Comparison of ENCODE assay signal across 8 cellular contexts in genomic region chr2:62706721-62707516, GRCh38. TPM values are rescaled to one million over a fixed set of nuclear protein-coding genes. Genes with fewer than 3 reads are reported as not detected.
DNase-seq lines count a peak whose midpoint lies in the region; ATAC-seq and TF ChIP-seq lines count a peak whose summit lies in the region.

No MANE protein-coding gene starts in this region.

- ATAC-seq in left cardiac atrium: no peak

- 56 to 61% methylated on average over 7 of the region's 7 CpGs for WGBS in lower leg skin, 2 donors

- intact Hi-C loops in left ventricle myocardium inferior (cut with micrococcal nuclease) (no loop called here), left cardiac atrium (cut with DNase I) (loop anchor here in 1 of 2 donors (5.0 to 10.0 kb wide), 2 partner anchors 202 to 245 kb away; partner anchors contain the start of gene TMEM17), lower leg skin (cut with DNase I; ENCODE audit: low total_unique reads) (no loop called here), uterus (cut with DNase I; ENCODE audit: low total_unique reads) (no loop called here)

- H3K4me1 ChIP-seq in left ventricle myocardium inferior (peaks cover 40% of the 10 kb centered on the region), adipocyte (ENCODE audit: control insufficient read depth, insufficient read depth, low read length) (peaks cover 35% of the 10 kb centered on the region), uterus (no peaks in the 10 kb centered on the region)

- peak overlapping the region; percentile 92 for H3K9ac ChIP-seq in adipocyte (ENCODE audit: low read length)

- H3K27ac ChIP-seq in left ventricle myocardium inferior (replicated peaks) (peak overlapping the region; percentile 90), uterus (peak overlapping the region; percentile 97 to 98)

- H3K36me3 ChIP-seq in left ventricle myocardium inferior (no peaks in the 10 kb centered on the region), adipocyte (ENCODE audit: control insufficient read depth, insufficient read depth, low read length, severe bottlenecking) (peaks cover 42% of the 10 kb centered on the region), uterus (no peaks in the 10 kb centered on the region)

- TF ChIP-seq CTCF in left ventricle myocardium inferior (IDR thresholded peaks at IDR 0.05; ENCODE audit: borderline replicate concordance) (no peak), lower leg skin (IDR thresholded peaks at IDR 0.05) (no peak), uterus (IDR thresholded peaks at IDR 0.05) (no peak), GM10266 (IDR thresholded peaks at IDR 0.05; ENCODE audit: control insufficient read depth, insufficient read depth, low read depth, missing control alignments) (no peak)

- H3K27me3 ChIP-seq in left ventricle myocardium inferior (ENCODE audit: low read depth) (no peaks in the 10 kb centered on the region), adipocyte (replicated peaks; ENCODE audit: control insufficient read depth, insufficient read depth, low read length) (no peaks in the 10 kb centered on the region), uterus (no peaks in the 10 kb centered on the region)

- DNase-seq in left ventricle myocardium inferior: no peak
- DNase-seq in left cardiac atrium: no peak
- DNase-seq in adipocyte (ENCODE audit: low read depth): no peak
- no peak for DNase-seq in lower leg skin (ENCODE audit: low spot score in 2 of 2)
- no peak for DNase-seq in uterus
- DNase-seq in foreskin melanocyte: no peak
- no peak for DNase-seq in GM10266 (ENCODE audit: extremely low spot score)
- DNase-seq in NCI-H2196 treated with DMSO at 0.1 percent for 48 hours (lab: John Stamatoyannopoulos, UW; ENCODE audit: unreplicated experiment): no peak

- no peak for TF ChIP-seq POLR2A in lower leg skin (IDR thresholded peaks at IDR 0.05)
- TF ChIP-seq POLR2A in uterus (IDR thresholded peaks at IDR 0.05): no peak

- no peaks in the 10 kb centered on the region for H3K9me3 ChIP-seq in left ventricle myocardium inferior (replicated peaks)
- no peaks in the 10 kb centered on the region for H3K9me3 ChIP-seq in adipocyte (ENCODE audit: control insufficient read depth, low read length)
- no peaks in the 10 kb centered on the region for H3K9me3 ChIP-seq in uterus

- H3K4me3 ChIP-seq in left ventricle myocardium inferior (peak overlapping the region; percentile 83), adipocyte (ENCODE audit: low read length) (peak overlapping the region; percentile 93), lower leg skin (ENCODE audit: low read depth, poor library complexity, severe bottlenecking) (peak overlapping the region; percentile 52), uterus (peak overlapping the region; percentile 96 to 100)

RNA-seq across cellular contexts. Expression of gene EHBP1, which starts 1.4 kb away (rescaled TPM):
- total RNA-seq in left ventricle myocardium inferior (20.4 TPM), left cardiac atrium (10 to 100 TPM; 34.0 to 41.9 TPM), lower leg skin (10 to 100 TPM; 33.8 to 67.8 (median 51.2) TPM), uterus (100 to 1,000 TPM in 3 of 4 donors, 10 to 100 TPM in 1; 52.6 to 167 (median 135) TPM)
